Comparison of ENCODE assay signal across 17 cellular contexts in the genomic region with DNA sequence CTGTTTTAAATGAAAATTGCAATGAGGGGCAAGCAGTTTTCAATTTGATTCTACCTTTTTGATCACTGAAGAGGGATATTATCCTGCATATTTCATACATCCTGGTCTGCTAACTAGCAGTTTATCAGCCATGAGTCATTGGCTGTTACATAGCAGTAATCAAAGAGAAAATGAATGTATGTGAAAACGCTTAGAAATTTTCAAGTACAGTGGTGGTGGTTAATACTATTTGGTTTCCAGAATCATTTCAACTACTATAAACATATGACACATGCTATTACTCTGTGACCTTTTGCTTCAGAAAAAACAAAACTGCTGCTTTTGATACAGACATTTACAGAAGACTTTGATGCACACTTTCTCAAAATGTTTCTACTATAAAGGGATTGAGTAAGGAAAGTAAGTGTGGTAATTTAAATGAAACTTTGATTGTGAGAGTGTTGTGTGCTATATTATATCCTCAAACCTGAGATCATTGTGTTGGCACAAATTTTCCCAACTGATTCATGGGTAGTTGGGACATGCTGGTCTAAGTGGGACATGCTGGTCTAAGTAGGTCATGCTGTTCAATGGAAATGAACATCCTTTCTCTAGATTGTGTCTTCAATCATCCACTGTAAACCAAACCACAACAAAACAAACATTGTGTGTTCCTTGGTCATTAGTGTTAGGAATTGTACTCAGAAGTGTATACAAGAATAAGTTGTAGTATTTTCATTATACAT. TPM values are rescaled to one million over a fixed set of nuclear protein-coding genes. Genes with fewer than 3 reads are reported as not detected.
DNase-seq lines count a peak whose midpoint lies in the region; ATAC-seq, FAIRE-seq and TF ChIP-seq lines count a peak whose summit lies in the region.
"Had no signal": no experiment of that assay in that cellular context is flagged by ENCODE, and none has a peak within 500 bp of the region (broad histone marks: within the 10 kb centered on the region; RNA-seq: fewer than 3 reads in every experiment).

No MANE protein-coding gene starts in this region.

- intact Hi-C loops in activated CD4-positive, alpha-beta memory T cell treated with anti-CD3 and anti-CD28 coated beads for 36 hours (cut with micrococcal nuclease) = no loop called here
- intact Hi-C loops in endothelial cell of umbilical vein (cut with micrococcal nuclease) = no loop called here
- intact Hi-C loops in Right ventricle myocardium superior (cut with DNase I) = no loop called here

- peak overlapping the region in 1 of 2 donors; percentile 83 for H3K27ac Mint-ChIP-seq in activated naive CD4-positive, alpha-beta T cell treated with anti-CD3 and anti-CD28 coated beads, Interleukin-2, amount 50 U/mL, for 72 hours
- H3K27ac Mint-ChIP-seq in activated CD4-positive, alpha-beta memory T cell treated with anti-CD3 and anti-CD28 coated beads for 36 hours = peak overlapping the region; percentile 72
- H3K27ac Mint-ChIP-seq in stimulated activated effector memory CD8-positive, alpha-beta T cell treated with anti-CD3 and anti-CD28 coated beads, Interleukin-12 subunit alpha, Interleukin-12 subunit beta, amount 100 ng/mL, for 72 hours = peak overlapping the region; percentile 20
- H3K27ac Mint-ChIP-seq: B cell, type B pancreatic cell had no signal

- H3K27me3 ChIP-seq in endothelial cell of umbilical vein (ENCODE audit: control insufficient read depth in 2 of 2, insufficient read depth in 2 of 2, low read length in 2 of 2) = no peaks in the 10 kb centered on the region
- H3K27me3 ChIP-seq: MG63 had no signal

- H2AFZ ChIP-seq in endothelial cell of umbilical vein (ENCODE audit: low read depth, low read length) = no peak overlapping the region

- no peak for TF ChIP-seq CTCF in endothelial cell of umbilical vein (IDR thresholded peaks at IDR 0.05; ENCODE audit: extremely low read depth in 1 of 2, insufficient read depth in 1 of 2, low read depth in 1 of 2, low read length in 2 of 2)

- peaks cover 35% of the 10 kb centered on the region for H3K4me1 Mint-ChIP-seq in activated CD4-positive, alpha-beta memory T cell treated with anti-CD3 and anti-CD28 coated beads for 36 hours (ENCODE audit: low read depth)
- peaks cover 32% of the 10 kb centered on the region for H3K4me1 Mint-ChIP-seq in stimulated activated effector memory CD8-positive, alpha-beta T cell treated with anti-CD3 and anti-CD28 coated beads, Interleukin-12 subunit alpha, Interleukin-12 subunit beta, amount 100 ng/mL, for 72 hours

- DNase-seq in activated naive CD4-positive, alpha-beta T cell treated with anti-CD3 and anti-CD28 coated beads, Interleukin-2, amount 50 U/mL, for 72 hours (ENCODE audit: low spot score in 2 of 2) = no peak
- DNase-seq in activated naive CD4-positive, alpha-beta T cell treated with anti-CD3 and anti-CD28 coated beads, Interleukin-2, amount 50 U/mL, for 16 hours = no peak
- DNase-seq in activated CD4-positive, alpha-beta memory T cell treated with anti-CD3 and anti-CD28 coated beads for 36 hours = no peak
- no peak for DNase-seq in endothelial cell of umbilical vein (ENCODE audit: low read depth, low spot score)
- no peak for DNase-seq in stimulated activated effector memory CD8-positive, alpha-beta T cell treated with anti-CD3 and anti-CD28 coated beads, Interleukin-12 subunit alpha, Interleukin-12 subunit beta, amount 100 ng/mL, for 72 hours (ENCODE audit: low spot score in 2 of 2)
- DNase-seq in DMS79 treated with DMSO at 0.1 percent for 48 hours (lab: John Stamatoyannopoulos, UW) = no peak
- no peak for DNase-seq in NOMO-1 treated with DMSO at 0.1 percent for 48 hours (lab: John Stamatoyannopoulos, UW; ENCODE audit: unreplicated experiment)
- DNase-seq in Right ventricle myocardium superior = no peak
- DNase-seq: anterior cingulate cortex, DMS53, MG63, NCI-H2081 treated with DMSO at 0.1 percent for 48 hours, NCI-H748 treated with DMSO at 0.1 percent for 48 hours, psoas muscle had no signal

- H3K4me1 ChIP-seq in endothelial cell of umbilical vein (ENCODE audit: control insufficient read depth, extremely low read depth, insufficient read depth, low read length) = peaks cover 20% of the 10 kb centered on the region

- peaks cover 19 to 30% of the 10 kb centered on the region in 2 donors for H3K36me3 Mint-ChIP-seq in activated naive CD4-positive, alpha-beta T cell treated with anti-CD3 and anti-CD28 coated beads, Interleukin-2, amount 50 U/mL, for 72 hours
- H3K36me3 Mint-ChIP-seq in activated CD4-positive, alpha-beta memory T cell treated with anti-CD3 and anti-CD28 coated beads for 36 hours = peaks cover 36% of the 10 kb centered on the region
- H3K36me3 Mint-ChIP-seq in stimulated activated effector memory CD8-positive, alpha-beta T cell treated with anti-CD3 and anti-CD28 coated beads, Interleukin-12 subunit alpha, Interleukin-12 subunit beta, amount 100 ng/mL, for 72 hours = peaks cover 84% of the 10 kb centered on the region

- no peaks in the 10 kb centered on the region for H3K9me3 ChIP-seq in endothelial cell of umbilical vein (replicated peaks; ENCODE audit: control insufficient read depth, insufficient read depth, low read length)
- H3K9me3 ChIP-seq: MG63, psoas muscle had no signal

- TF ChIP-seq POLR2A in endothelial cell of umbilical vein (IDR thresholded peaks at IDR 0.05; ENCODE audit: low read depth, low read length) = no peak

- CTCF ChIA-PET in activated CD4-positive, alpha-beta memory T cell treated with anti-CD3 and anti-CD28 coated beads for 36 hours (lab: Charles Lee) = no interaction called here
- CTCF ChIA-PET in endothelial cell of umbilical vein (lab: Charles Lee) = interaction anchor here (1.6 kb wide), 1 partner anchor 282 kb away, joined by 4 read pairs; no protein-coding TSS in a partner anchor

- no peaks in the 10 kb centered on the region for H3K9me3 Mint-ChIP-seq in activated naive CD4-positive, alpha-beta T cell treated with anti-CD3 and anti-CD28 coated beads, Interleukin-2, amount 50 U/mL, for 72 hours
- H3K9me3 Mint-ChIP-seq in activated CD4-positive, alpha-beta memory T cell treated with anti-CD3 and anti-CD28 coated beads for 36 hours = no peaks in the 10 kb centered on the region
- H3K9me3 Mint-ChIP-seq in stimulated activated effector memory CD8-positive, alpha-beta T cell treated with anti-CD3 and anti-CD28 coated beads, Interleukin-12 subunit alpha, Interleukin-12 subunit beta, amount 100 ng/mL, for 72 hours = no peaks in the 10 kb centered on the region
- H3K9me3 Mint-ChIP-seq: type B pancreatic cell had no signal

- H3K79me2 ChIP-seq in endothelial cell of umbilical vein (ENCODE audit: control insufficient read depth, insufficient read depth, low read length) = peaks cover 30% of the 10 kb centered on the region

- no peak overlapping the region for H3K9ac ChIP-seq in endothelial cell of umbilical vein (replicated peaks; ENCODE audit: extremely low read depth, insufficient read depth, low read length)

- H3K27ac ChIP-seq in endothelial cell of umbilical vein (ENCODE audit: insufficient read depth, low read depth, low read length) = no peak overlapping the region
- H3K27ac ChIP-seq: psoas muscle had no signal

- peak overlapping the region; percentile 15 for H3K4me2 ChIP-seq in endothelial cell of umbilical vein (ENCODE audit: insufficient read depth, low read length)

- dilution Hi-C loops in endothelial cell of umbilical vein (cut with MboI; ENCODE audit: extremely low pct_ligation_motif_present, low sequenced_read_pairs) = no loop called here

- no peak overlapping the region for H3K4me3 ChIP-seq in endothelial cell of umbilical vein (replicated peaks in 1 of 3; ENCODE audit: insufficient read depth in 1 of 3, low read depth in 1 of 3, low read length in 3 of 3)
- H3K4me3 ChIP-seq: MG63, psoas muscle had no signal

- FAIRE-seq in endothelial cell of umbilical vein (lab: Jason Lieb, UNC) = peak; percentile 4

- peaks cover 18 to 19% of the 10 kb centered on the region in 2 experiments for H3K36me3 ChIP-seq in endothelial cell of umbilical vein (ENCODE audit: control insufficient read depth in 2 of 2, extremely low read depth in 1 of 2, insufficient read depth in 2 of 2, low read length in 2 of 2)

- H3K27me3 Mint-ChIP-seq in activated CD4-positive, alpha-beta memory T cell treated with anti-CD3 and anti-CD28 coated beads for 36 hours = no peaks in the 10 kb centered on the region
- H3K27me3 Mint-ChIP-seq: B cell, type B pancreatic cell had no signal

- no peaks in the 10 kb centered on the region for H4K20me1 ChIP-seq in endothelial cell of umbilical vein (replicated peaks; ENCODE audit: control insufficient read depth, extremely low read depth, insufficient read depth, low read length)

- BruUV-seq in endothelial cell of umbilical vein (replicated peaks; lab: Mats Ljungman, UMichigan) = no TSS peak

- POLR2A ChIA-PET in activated CD4-positive, alpha-beta memory T cell treated with anti-CD3 and anti-CD28 coated beads for 36 hours (lab: Charles Lee) = no interaction called here
- POLR2A ChIA-PET in endothelial cell of umbilical vein (lab: Charles Lee) = no interaction called here

- no peak overlapping the region for H3K4me3 Mint-ChIP-seq in activated CD4-positive, alpha-beta memory T cell treated with anti-CD3 and anti-CD28 coated beads for 36 hours
- H3K4me3 Mint-ChIP-seq in stimulated activated effector memory CD8-positive, alpha-beta T cell treated with anti-CD3 and anti-CD28 coated beads, Interleukin-12 subunit alpha, Interleukin-12 subunit beta, amount 100 ng/mL, for 72 hours = no peak overlapping the region
- H3K4me3 Mint-ChIP-seq: B cell, type B pancreatic cell had no signal

- no peaks in the 10 kb centered on the region for H3K9me1 ChIP-seq in endothelial cell of umbilical vein (replicated peaks; ENCODE audit: control insufficient read depth, extremely low read depth, insufficient read depth, low read length)

- peak; percentile 2 to 47 for ATAC-seq in activated naive CD4-positive, alpha-beta T cell treated with anti-CD3 and anti-CD28 coated beads, Interleukin-2, amount 50 U/mL, for 72 hours
- ATAC-seq in stimulated activated effector memory CD8-positive, alpha-beta T cell treated with anti-CD3 and anti-CD28 coated beads, Interleukin-12 subunit alpha, Interleukin-12 subunit beta, amount 100 ng/mL, for 72 hours = peak; percentile 14
- ATAC-seq in Right ventricle myocardium superior (ENCODE audit: poor library complexity) = no peak
- ATAC-seq: psoas muscle had no signal

RNA-seq across cellular contexts. Expression of gene RNF14, which starts 5.1 kb away (rescaled TPM):
- total RNA-seq in activated naive CD4-positive, alpha-beta T cell treated with anti-CD3 and anti-CD28 coated beads, Interleukin-2, amount 50 U/mL, for 72 hours = 10 to 100 TPM; 29.4 to 38.5 TPM
- 10 to 100 TPM; 34.6 to 39.5 TPM for total RNA-seq in activated CD4-positive, alpha-beta memory T cell treated with anti-CD3 and anti-CD28 coated beads for 36 hours
- 53.1 and 55.9 TPM in 2 replicates for total RNA-seq in endothelial cell of umbilical vein
- 20.3 and 23.5 TPM in 2 replicates for polyA plus RNA-seq in endothelial cell of umbilical vein
- 31.4 and 34.3 TPM in 2 replicates for polyA plus RNA-seq in endothelial cell of umbilical vein (2011; cell fraction: cytosol; rRNA removed)
- 32.0 and 32.5 TPM in 2 replicates for polyA plus RNA-seq in endothelial cell of umbilical vein (2011; cell fraction: nucleus; rRNA removed)
- polyA plus RNA-seq in endothelial cell of umbilical vein (2012) = 75.7 and 87.2 TPM in 2 replicates
- 56.2 and 56.9 TPM in 2 replicates for polyA minus RNA-seq in endothelial cell of umbilical vein
- polyA minus RNA-seq in endothelial cell of umbilical vein (2011; cell fraction: cytosol; rRNA and poly(A)+ RNA removed) = 8.6 TPM
- polyA minus RNA-seq in endothelial cell of umbilical vein (2011; cell fraction: nucleus; rRNA and poly(A)+ RNA removed) = 18.4 and 29.8 TPM in 2 replicates
- 104 TPM for total RNA-seq in Right ventricle myocardium superior

RNA-seq across cellular contexts. Expression of gene PCDH12, which starts 16.0 kb away (rescaled TPM):
- total RNA-seq in activated naive CD4-positive, alpha-beta T cell treated with anti-CD3 and anti-CD28 coated beads, Interleukin-2, amount 50 U/mL, for 72 hours = under 1 TPM; 0.60 to 0.73 TPM
- total RNA-seq in activated CD4-positive, alpha-beta memory T cell treated with anti-CD3 and anti-CD28 coated beads for 36 hours = 1 to 10 TPM; 1.7 to 2.6 TPM
- total RNA-seq in endothelial cell of umbilical vein = 18.5 and 20.4 TPM in 2 replicates
- 5.5 and 6.2 TPM in 2 replicates for polyA plus RNA-seq in endothelial cell of umbilical vein
- 3.2 and 3.6 TPM in 2 replicates for polyA plus RNA-seq in endothelial cell of umbilical vein (2011; cell fraction: cytosol; rRNA removed)
- 2.6 and 2.9 TPM in 2 replicates for polyA plus RNA-seq in endothelial cell of umbilical vein (2011; cell fraction: nucleus; rRNA removed)
- 5.4 and 7.7 TPM in 2 replicates for polyA plus RNA-seq in endothelial cell of umbilical vein (2012)
- 6.9 and 10.3 TPM in 2 replicates for polyA minus RNA-seq in endothelial cell of umbilical vein
- 0.82 TPM for polyA minus RNA-seq in endothelial cell of umbilical vein (2011; cell fraction: cytosol; rRNA and poly(A)+ RNA removed)
- 2.7 and 5.1 TPM in 2 replicates for polyA minus RNA-seq in endothelial cell of umbilical vein (2011; cell fraction: nucleus; rRNA and poly(A)+ RNA removed)
- 9.2 TPM for total RNA-seq in Right ventricle myocardium superior
- total RNA-seq: B cell, kidney epithelial cell had no signal

RNA-seq across cellular contexts. Expression of gene GNPDA1, which starts 38.8 kb away (rescaled TPM):
- total RNA-seq in activated naive CD4-positive, alpha-beta T cell treated with anti-CD3 and anti-CD28 coated beads, Interleukin-2, amount 50 U/mL, for 72 hours = 100 to 1,000 TPM; 162 to 166 TPM
- total RNA-seq in activated CD4-positive, alpha-beta memory T cell treated with anti-CD3 and anti-CD28 coated beads for 36 hours = 10 to 100 TPM; 55.8 to 56.6 TPM
- 49.3 and 52.1 TPM in 2 replicates for total RNA-seq in endothelial cell of umbilical vein
- polyA plus RNA-seq in endothelial cell of umbilical vein = 19.8 and 22.5 TPM in 2 replicates
- polyA plus RNA-seq in endothelial cell of umbilical vein (2011; cell fraction: cytosol; rRNA removed) = 21.3 and 24.2 TPM in 2 replicates
- polyA plus RNA-seq in endothelial cell of umbilical vein (2011; cell fraction: nucleus; rRNA removed) = 19.6 and 24.1 TPM in 2 replicates
- polyA plus RNA-seq in endothelial cell of umbilical vein (2012) = 68.0 and 74.4 TPM in 2 replicates
- 20.1 and 38.6 TPM in 2 replicates for polyA minus RNA-seq in endothelial cell of umbilical vein
- polyA minus RNA-seq in endothelial cell of umbilical vein (2011; cell fraction: cytosol; rRNA and poly(A)+ RNA removed) = 13.1 TPM
- 10.2 and 13.2 TPM in 2 replicates for polyA minus RNA-seq in endothelial cell of umbilical vein (2011; cell fraction: nucleus; rRNA and poly(A)+ RNA removed)
- 22.7 TPM for total RNA-seq in Right ventricle myocardium superior

RNA-seq across cellular contexts. Expression of gene DELE1, which starts 50.4 kb away (rescaled TPM):
- total RNA-seq in activated naive CD4-positive, alpha-beta T cell treated with anti-CD3 and anti-CD28 coated beads, Interleukin-2, amount 50 U/mL, for 72 hours = 100 to 1,000 TPM in 1 of 2 donors, 10 to 100 TPM in 1; 69.7 to 101 TPM
- 10 to 100 TPM; 49.3 to 51.5 TPM for total RNA-seq in activated CD4-positive, alpha-beta memory T cell treated with anti-CD3 and anti-CD28 coated beads for 36 hours
- total RNA-seq in endothelial cell of umbilical vein (67.0 and 105 TPM in 2 replicates), Right ventricle myocardium superior (99.4 TPM)
- 121 and 139 TPM in 2 replicates for polyA plus RNA-seq in endothelial cell of umbilical vein
- polyA plus RNA-seq in endothelial cell of umbilical vein (2011; cell fraction: cytosol; rRNA removed) = 80.8 and 91.2 TPM in 2 replicates
- 291 and 301 TPM in 2 replicates for polyA plus RNA-seq in endothelial cell of umbilical vein (2011; cell fraction: nucleus; rRNA removed)
- polyA plus RNA-seq in endothelial cell of umbilical vein (2012) = 60.1 and 60.8 TPM in 2 replicates
- polyA minus RNA-seq in endothelial cell of umbilical vein = 96.7 and 110 TPM in 2 replicates
- polyA minus RNA-seq in endothelial cell of umbilical vein (2011; cell fraction: cytosol; rRNA and poly(A)+ RNA removed) = 29.9 TPM
- 83.3 and 102 TPM in 2 replicates for polyA minus RNA-seq in endothelial cell of umbilical vein (2011; cell fraction: nucleus; rRNA and poly(A)+ RNA removed)
